1 cellular context compared by ENCODE assay signal in genomic region chr19:45469835-45470146, GRCh38.
TF ChIP-seq lines count a peak whose summit lies in the region.

No MANE protein-coding gene starts in this region.

TF ChIP-seq in H1, 55 proteins besides CTCF, POLR2A, EP300 and RAD21:
- TF ChIP-seq SAP30 (IDR thresholded peaks at IDR 0.05; ENCODE audit: insufficient read depth, insufficient replicate concordance, low read length) (peak; percentile 5), TBP (IDR thresholded peaks at IDR 0.05; ENCODE audit: low read depth, low read length) (peak; percentile 53), FOSL1 (IDR thresholded peaks at IDR 0.05; ENCODE audit: insufficient read depth, low read depth, low read length) (no peak)
- TF ChIP-seq, protein P1, sequence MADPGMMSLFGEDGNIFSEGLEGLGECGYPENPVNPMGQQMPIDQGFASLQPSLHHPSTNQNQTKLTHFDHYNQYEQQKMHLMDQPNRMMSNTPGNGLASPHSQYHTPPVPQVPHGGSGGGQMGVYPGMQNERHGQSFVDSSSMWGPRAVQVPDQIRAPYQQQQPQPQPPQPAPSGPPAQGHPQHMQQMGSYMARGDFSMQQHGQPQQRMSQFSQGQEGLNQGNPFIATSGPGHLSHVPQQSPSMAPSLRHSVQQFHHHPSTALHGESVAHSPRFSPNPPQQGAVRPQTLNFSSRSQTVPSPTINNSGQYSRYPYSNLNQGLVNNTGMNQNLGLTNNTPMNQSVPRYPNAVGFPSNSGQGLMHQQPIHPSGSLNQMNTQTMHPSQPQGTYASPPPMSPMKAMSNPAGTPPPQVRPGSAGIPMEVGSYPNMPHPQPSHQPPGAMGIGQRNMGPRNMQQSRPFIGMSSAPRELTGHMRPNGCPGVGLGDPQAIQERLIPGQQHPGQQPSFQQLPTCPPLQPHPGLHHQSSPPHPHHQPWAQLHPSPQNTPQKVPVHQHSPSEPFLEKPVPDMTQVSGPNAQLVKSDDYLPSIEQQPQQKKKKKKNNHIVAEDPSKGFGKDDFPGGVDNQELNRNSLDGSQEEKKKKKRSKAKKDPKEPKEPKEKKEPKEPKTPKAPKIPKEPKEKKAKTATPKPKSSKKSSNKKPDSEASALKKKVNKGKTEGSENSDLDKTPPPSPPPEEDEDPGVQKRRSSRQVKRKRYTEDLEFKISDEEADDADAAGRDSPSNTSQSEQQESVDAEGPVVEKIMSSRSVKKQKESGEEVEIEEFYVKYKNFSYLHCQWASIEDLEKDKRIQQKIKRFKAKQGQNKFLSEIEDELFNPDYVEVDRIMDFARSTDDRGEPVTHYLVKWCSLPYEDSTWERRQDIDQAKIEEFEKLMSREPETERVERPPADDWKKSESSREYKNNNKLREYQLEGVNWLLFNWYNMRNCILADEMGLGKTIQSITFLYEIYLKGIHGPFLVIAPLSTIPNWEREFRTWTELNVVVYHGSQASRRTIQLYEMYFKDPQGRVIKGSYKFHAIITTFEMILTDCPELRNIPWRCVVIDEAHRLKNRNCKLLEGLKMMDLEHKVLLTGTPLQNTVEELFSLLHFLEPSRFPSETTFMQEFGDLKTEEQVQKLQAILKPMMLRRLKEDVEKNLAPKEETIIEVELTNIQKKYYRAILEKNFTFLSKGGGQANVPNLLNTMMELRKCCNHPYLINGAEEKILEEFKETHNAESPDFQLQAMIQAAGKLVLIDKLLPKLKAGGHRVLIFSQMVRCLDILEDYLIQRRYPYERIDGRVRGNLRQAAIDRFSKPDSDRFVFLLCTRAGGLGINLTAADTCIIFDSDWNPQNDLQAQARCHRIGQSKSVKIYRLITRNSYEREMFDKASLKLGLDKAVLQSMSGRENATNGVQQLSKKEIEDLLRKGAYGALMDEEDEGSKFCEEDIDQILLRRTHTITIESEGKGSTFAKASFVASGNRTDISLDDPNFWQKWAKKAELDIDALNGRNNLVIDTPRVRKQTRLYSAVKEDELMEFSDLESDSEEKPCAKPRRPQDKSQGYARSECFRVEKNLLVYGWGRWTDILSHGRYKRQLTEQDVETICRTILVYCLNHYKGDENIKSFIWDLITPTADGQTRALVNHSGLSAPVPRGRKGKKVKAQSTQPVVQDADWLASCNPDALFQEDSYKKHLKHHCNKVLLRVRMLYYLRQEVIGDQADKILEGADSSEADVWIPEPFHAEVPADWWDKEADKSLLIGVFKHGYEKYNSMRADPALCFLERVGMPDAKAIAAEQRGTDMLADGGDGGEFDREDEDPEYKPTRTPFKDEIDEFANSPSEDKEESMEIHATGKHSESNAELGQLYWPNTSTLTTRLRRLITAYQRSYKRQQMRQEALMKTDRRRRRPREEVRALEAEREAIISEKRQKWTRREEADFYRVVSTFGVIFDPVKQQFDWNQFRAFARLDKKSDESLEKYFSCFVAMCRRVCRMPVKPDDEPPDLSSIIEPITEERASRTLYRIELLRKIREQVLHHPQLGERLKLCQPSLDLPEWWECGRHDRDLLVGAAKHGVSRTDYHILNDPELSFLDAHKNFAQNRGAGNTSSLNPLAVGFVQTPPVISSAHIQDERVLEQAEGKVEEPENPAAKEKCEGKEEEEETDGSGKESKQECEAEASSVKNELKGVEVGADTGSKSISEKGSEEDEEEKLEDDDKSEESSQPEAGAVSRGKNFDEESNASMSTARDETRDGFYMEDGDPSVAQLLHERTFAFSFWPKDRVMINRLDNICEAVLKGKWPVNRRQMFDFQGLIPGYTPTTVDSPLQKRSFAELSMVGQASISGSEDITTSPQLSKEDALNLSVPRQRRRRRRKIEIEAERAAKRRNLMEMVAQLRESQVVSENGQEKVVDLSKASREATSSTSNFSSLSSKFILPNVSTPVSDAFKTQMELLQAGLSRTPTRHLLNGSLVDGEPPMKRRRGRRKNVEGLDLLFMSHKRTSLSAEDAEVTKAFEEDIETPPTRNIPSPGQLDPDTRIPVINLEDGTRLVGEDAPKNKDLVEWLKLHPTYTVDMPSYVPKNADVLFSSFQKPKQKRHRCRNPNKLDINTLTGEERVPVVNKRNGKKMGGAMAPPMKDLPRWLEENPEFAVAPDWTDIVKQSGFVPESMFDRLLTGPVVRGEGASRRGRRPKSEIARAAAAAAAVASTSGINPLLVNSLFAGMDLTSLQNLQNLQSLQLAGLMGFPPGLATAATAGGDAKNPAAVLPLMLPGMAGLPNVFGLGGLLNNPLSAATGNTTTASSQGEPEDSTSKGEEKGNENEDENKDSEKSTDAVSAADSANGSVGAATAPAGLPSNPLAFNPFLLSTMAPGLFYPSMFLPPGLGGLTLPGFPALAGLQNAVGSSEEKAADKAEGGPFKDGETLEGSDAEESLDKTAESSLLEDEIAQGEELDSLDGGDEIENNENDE (IDR thresholded peaks at IDR 0.05; ENCODE audit: insufficient replicate concordance, low read length) = no peak
